8 cellular contexts compared by ENCODE assay signal in genomic region chr17:29617125-29617480, GRCh38. TPM values are rescaled to one million over a fixed set of nuclear protein-coding genes. Genes with fewer than 3 reads are reported as not detected.
A peak's percentile ranks its signal among the peaks of the same experiment; 100 is the strongest.
DNase-seq lines count a peak whose midpoint lies in the region; ATAC-seq and TF ChIP-seq lines count a peak whose summit lies in the region.

No MANE protein-coding gene starts in this region.

- TF ChIP-seq POLR2A in lower leg skin (IDR thresholded peaks at IDR 0.05): no peak

- H3K27ac Mint-ChIP-seq in HFFc6: no peak overlapping the region

- no peak overlapping the region for H3K4me3 ChIP-seq in lower leg skin (ENCODE audit: low read depth, poor library complexity, severe bottlenecking)

- intact Hi-C loops in lower leg skin (cut with DNase I; ENCODE audit: low total_unique reads): no loop called here

- no peak for ATAC-seq in HG03139 (IDR thresholded peaks at IDR 0.05; ENCODE audit: unreplicated experiment)

- H3K4me1 Mint-ChIP-seq in HFFc6 (ENCODE audit: low read depth): peaks cover 57% of the 10 kb centered on the region

- peaks cover 2% of the 10 kb centered on the region for H3K27me3 Mint-ChIP-seq in HFFc6 (ENCODE audit: insufficient read depth)

- DNase-seq in DMS53 treated with DMSO at 0.1 percent for 48 hours (lab: John Stamatoyannopoulos, UW; ENCODE audit: unreplicated experiment) (peak; percentile 71), HFFc6 (peak; percentile 52), NCI-H2081 treated with DMSO at 0.1 percent for 48 hours (lab: John Stamatoyannopoulos, UW) (peak; percentile 24), dermis blood vessel endothelial cell (peak; percentile 93), lower leg skin (ENCODE audit: low spot score in 2 of 2) (peak; percentile 68 to 96)
- DNase-seq in activated CD4-positive, alpha-beta T cell treated with anti-CD3 and anti-CD28 coated beads, Interleukin-2, amount 50 U/mL, for 1 hour: peak; percentile 92
- DNase-seq in stimulated activated CD4-positive, alpha-beta T cell treated with anti-CD3 and anti-CD28 coated beads, TNF-alpha, amount 100 ng/mL, for 24 hours (ENCODE audit: low read depth in 3 of 3): peak; percentile 84 to 92 (median 88)

- 2 to 20% methylated on average over 12 to 14 of the region's 16 CpGs for WGBS in lower leg skin, 2 donors

- TF ChIP-seq CTCF in HFFc6 (IDR thresholded peaks at IDR 0.05) (peak; percentile 81), lower leg skin (IDR thresholded peaks at IDR 0.05) (peak in 1 of 3 donors; percentile 31)

- H3K4me3 Mint-ChIP-seq in HFFc6: peak overlapping the region; percentile 43; the same call in 1 of the 2 replicates

- no peaks in the 10 kb centered on the region for H3K36me3 Mint-ChIP-seq in HFFc6 (ENCODE audit: low read depth)

- no peaks in the 10 kb centered on the region for H3K9me3 Mint-ChIP-seq in HFFc6

RNA-seq across cellular contexts. Expression of gene CORO6, which starts 5.6 kb away (rescaled TPM):
- 1 to 10 TPM; 4.6 to 6.1 (median 5.4) TPM for total RNA-seq in HFFc6 (2021; fragmentation: NEBNext Ultra II Directional; extraction: Animal tissue kit (Norgen Biotek cat#: 25700))
- total RNA-seq in dermis blood vessel endothelial cell (1.6 and 3.9 TPM in 2 replicates), lower leg skin (10 to 100 TPM in 2 of 4 donors, 1 to 10 TPM in 2; 5.7 to 19.0 (median 8.7) TPM)

RNA-seq across cellular contexts. Expression of gene ANKRD13B, which starts 24.2 kb away (rescaled TPM):
- 1 to 10 TPM; 1.9 to 4.3 (median 3.0) TPM for total RNA-seq in HFFc6 (2021; fragmentation: NEBNext Ultra II Directional; extraction: Animal tissue kit (Norgen Biotek cat#: 25700))
- total RNA-seq in dermis blood vessel endothelial cell (7.7 and 13.9 TPM in 2 replicates), lower leg skin (10 to 100 TPM in 2 of 4 donors, 1 to 10 TPM in 2; 8.1 to 18.8 (median 11.7) TPM)

RNA-seq across cellular contexts. Expression of gene GIT1, which starts 27.7 kb away (rescaled TPM):
- 10 to 100 TPM; 24.1 to 29.7 (median 28.7) TPM for total RNA-seq in HFFc6 (2021; fragmentation: NEBNext Ultra II Directional; extraction: Animal tissue kit (Norgen Biotek cat#: 25700))
- total RNA-seq in dermis blood vessel endothelial cell (40.7 and 87.2 TPM in 2 replicates), lower leg skin (10 to 100 TPM; 44.0 to 67.1 (median 51.3) TPM)

RNA-seq across cellular contexts. Expression of gene TP53I13, which starts 48.6 kb away (rescaled TPM):
- total RNA-seq in HFFc6 (2021; fragmentation: NEBNext Ultra II Directional; extraction: Animal tissue kit (Norgen Biotek cat#: 25700)): 10 to 100 TPM; 31.3 to 36.6 (median 35.3) TPM
- total RNA-seq in dermis blood vessel endothelial cell (34.5 and 52.2 TPM in 2 replicates), lower leg skin (10 to 100 TPM; 30.2 to 55.8 (median 34.5) TPM)

RNA-seq across cellular contexts. Expression of gene ABHD15, which starts 50.3 kb away (rescaled TPM):
- total RNA-seq in HFFc6 (2021; fragmentation: NEBNext Ultra II Directional; extraction: Animal tissue kit (Norgen Biotek cat#: 25700)): 1 to 10 TPM; 6.4 to 9.8 (median 7.0) TPM
- total RNA-seq in dermis blood vessel endothelial cell: 8.1 and 8.8 TPM in 2 replicates
- total RNA-seq in lower leg skin: 10 to 100 TPM in 1 of 4 donors, 1 to 10 TPM in 3; 4.1 to 10.4 (median 7.5) TPM

Comparison
In these comparisons a context has a peak if more than half of its experiments do, and no peak if none do; other contexts are left out.
1. DNase-seq: peak in every context shown above with its lines; median percentile 93 in dermis blood vessel endothelial cell; 92 in activated CD4-positive, alpha-beta T cell treated with anti-CD3 and anti-CD28 coated beads, Interleukin-2, amount 50 U/mL, for 1 hour; 88 in stimulated activated CD4-positive, alpha-beta T cell treated with anti-CD3 and anti-CD28 coated beads, TNF-alpha, amount 100 ng/mL, for 24 hours; 82 in lower leg skin; 71 in DMS53 treated with DMSO at 0.1 percent for 48 hours; 52 in HFFc6; 24 in NCI-H2081 treated with DMSO at 0.1 percent for 48 hours.